Comparison of ENCODE assay signal across 1 cellular context in genomic region chr1:95509989-95510388, GRCh38.
TF ChIP-seq lines count a peak whose summit lies in the region.

No MANE protein-coding gene starts in this region.

TF ChIP-seq in GM23338, 12 proteins besides CTCF, POLR2A, EP300 and RAD21:
- TF ChIP-seq, protein P1, sequence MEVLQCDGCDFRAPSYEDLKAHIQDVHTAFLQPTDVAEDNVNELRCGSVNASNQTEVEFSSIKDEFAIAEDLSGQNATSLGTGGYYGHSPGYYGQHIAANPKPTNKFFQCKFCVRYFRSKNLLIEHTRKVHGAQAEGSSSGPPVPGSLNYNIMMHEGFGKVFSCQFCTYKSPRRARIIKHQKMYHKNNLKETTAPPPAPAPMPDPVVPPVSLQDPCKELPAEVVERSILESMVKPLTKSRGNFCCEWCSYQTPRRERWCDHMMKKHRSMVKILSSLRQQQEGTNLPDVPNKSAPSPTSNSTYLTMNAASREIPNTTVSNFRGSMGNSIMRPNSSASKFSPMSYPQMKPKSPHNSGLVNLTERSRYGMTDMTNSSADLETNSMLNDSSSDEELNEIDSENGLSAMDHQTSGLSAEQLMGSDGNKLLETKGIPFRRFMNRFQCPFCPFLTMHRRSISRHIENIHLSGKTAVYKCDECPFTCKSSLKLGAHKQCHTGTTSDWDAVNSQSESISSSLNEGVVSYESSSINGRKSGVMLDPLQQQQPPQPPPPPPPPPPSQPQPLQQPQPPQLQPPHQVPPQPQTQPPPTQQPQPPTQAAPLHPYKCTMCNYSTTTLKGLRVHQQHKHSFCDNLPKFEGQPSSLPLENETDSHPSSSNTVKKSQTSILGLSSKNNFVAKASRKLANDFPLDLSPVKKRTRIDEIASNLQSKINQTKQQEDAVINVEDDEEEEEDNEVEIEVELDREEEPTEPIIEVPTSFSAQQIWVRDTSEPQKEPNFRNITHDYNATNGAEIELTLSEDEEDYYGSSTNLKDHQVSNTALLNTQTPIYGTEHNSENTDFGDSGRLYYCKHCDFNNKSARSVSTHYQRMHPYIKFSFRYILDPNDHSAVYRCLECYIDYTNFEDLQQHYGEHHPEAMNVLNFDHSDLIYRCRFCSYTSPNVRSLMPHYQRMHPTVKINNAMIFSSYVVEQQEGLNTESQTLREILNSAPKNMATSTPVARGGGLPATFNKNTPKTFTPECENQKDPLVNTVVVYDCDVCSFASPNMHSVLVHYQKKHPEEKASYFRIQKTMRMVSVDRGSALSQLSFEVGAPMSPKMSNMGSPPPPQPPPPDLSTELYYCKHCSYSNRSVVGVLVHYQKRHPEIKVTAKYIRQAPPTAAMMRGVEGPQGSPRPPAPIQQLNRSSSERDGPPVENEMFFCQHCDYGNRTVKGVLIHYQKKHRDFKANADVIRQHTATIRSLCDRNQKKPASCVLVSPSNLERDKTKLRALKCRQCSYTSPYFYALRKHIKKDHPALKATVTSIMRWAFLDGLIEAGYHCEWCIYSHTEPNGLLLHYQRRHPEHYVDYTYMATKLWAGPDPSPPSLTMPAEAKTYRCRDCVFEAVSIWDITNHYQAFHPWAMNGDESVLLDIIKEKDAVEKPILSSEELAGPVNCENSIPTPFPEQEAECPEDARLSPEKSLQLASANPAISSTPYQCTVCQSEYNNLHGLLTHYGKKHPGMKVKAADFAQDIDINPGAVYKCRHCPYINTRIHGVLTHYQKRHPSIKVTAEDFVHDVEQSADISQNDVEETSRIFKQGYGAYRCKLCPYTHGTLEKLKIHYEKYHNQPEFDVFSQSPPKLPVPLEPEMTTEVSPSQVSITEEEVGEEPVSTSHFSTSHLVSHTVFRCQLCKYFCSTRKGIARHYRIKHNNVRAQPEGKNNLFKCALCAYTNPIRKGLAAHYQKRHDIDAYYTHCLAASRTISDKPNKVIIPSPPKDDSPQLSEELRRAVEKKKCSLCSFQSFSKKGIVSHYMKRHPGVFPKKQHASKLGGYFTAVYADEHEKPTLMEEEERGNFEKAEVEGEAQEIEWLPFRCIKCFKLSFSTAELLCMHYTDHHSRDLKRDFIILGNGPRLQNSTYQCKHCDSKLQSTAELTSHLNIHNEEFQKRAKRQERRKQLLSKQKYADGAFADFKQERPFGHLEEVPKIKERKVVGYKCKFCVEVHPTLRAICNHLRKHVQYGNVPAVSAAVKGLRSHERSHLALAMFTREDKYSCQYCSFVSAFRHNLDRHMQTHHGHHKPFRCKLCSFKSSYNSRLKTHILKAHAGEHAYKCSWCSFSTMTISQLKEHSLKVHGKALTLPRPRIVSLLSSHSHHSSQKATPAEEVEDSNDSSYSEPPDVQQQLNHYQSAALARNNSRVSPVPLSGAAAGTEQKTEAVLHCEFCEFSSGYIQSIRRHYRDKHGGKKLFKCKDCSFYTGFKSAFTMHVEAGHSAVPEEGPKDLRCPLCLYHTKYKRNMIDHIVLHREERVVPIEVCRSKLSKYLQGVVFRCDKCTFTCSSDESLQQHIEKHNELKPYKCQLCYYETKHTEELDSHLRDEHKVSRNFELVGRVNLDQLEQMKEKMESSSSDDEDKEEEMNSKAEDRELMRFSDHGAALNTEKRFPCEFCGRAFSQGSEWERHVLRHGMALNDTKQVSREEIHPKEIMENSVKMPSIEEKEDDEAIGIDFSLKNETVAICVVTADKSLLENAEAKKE (CRISPR knock-in tag; IDR thresholded peaks at IDR 0.05), result no peak
- TF ChIP-seq JUNB (IDR thresholded peaks at IDR 0.05; ENCODE audit: unreplicated experiment) (no peak), REST (IDR thresholded peaks at IDR 0.05; ENCODE audit: unreplicated experiment) (no peak), STAT1 (IDR thresholded peaks at IDR 0.05; ENCODE audit: unreplicated experiment) (no peak), CREB1 (CRISPR knock-in tag; IDR thresholded peaks at IDR 0.05; ENCODE audit: low read depth) (no peak), NANOG (IDR thresholded peaks at IDR 0.05; ENCODE audit: borderline replicate concordance) (no peak), ZNF331 (CRISPR knock-in tag; IDR thresholded peaks at IDR 0.05; ENCODE audit: low read depth) (no peak), POLR2AphosphoS5 (IDR thresholded peaks at IDR 0.05; ENCODE audit: low read depth) (no peak), ZNF114 (CRISPR knock-in tag; IDR thresholded peaks at IDR 0.05) (no peak), EZH2phosphoT487 (IDR thresholded peaks at IDR 0.05; ENCODE audit: unreplicated experiment) (no peak), EZH2 (IDR thresholded peaks at IDR 0.05; ENCODE audit: low read depth, unreplicated experiment) (no peak)
- TF ChIP-seq, protein P2, sequence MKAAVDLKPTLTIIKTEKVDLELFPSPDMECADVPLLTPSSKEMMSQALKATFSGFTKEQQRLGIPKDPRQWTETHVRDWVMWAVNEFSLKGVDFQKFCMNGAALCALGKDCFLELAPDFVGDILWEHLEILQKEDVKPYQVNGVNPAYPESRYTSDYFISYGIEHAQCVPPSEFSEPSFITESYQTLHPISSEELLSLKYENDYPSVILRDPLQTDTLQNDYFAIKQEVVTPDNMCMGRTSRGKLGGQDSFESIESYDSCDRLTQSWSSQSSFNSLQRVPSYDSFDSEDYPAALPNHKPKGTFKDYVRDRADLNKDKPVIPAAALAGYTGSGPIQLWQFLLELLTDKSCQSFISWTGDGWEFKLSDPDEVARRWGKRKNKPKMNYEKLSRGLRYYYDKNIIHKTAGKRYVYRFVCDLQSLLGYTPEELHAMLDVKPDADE (IDR thresholded peaks at IDR 0.05), result no peak
